In the genomic region with DNA sequence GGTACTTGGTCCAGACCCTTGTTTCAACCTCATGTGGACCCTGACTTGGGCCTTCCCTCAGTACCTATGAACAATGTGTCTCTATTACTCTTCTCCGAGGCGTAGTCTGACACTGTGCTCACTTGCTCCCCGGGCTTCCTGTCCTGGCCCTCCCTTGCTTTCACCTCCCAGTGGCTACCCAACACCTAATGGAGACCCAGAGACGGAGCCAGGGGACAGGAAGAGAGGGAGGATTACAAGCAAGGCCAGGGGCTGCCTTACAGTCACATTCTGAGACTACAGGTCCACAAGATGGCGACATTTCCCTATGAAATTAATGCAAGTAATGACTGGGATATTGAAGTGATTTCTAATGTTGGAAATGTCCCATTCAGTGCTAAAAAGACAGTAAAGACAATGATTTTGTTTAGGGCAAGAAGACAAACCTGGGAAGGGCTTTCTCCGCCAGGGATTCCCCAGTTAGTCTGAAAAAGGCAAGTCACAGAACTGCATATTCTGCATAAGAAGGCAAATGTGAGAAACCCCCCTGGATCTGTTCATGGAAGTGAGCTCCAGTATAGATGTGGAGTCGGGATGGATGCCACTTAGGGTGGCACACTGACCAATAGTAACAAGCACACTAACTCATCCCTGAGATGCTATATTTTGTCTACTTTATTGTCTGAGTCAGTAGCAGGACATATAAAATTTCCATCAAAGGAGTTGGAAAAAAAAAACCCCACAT, we compare ENCODE assay signal across 8 cellular contexts. TPM values are rescaled to one million over a fixed set of nuclear protein-coding genes. Genes with fewer than 3 reads are reported as not detected.
DNase-seq lines count a peak whose midpoint lies in the region; ATAC-seq, FAIRE-seq and TF ChIP-seq lines count a peak whose summit lies in the region.

No MANE protein-coding gene starts in this region.

- H2BK12ac ChIP-seq in H1 (ENCODE audit: low read depth, low read length): no peak overlapping the region; the same call in 1 of the 2 replicates

- peaks cover 2% of the 10 kb centered on the region for H3K27me3 ChIP-seq in DND-41 (ENCODE audit: insufficient read depth, low read length, poor library complexity)
- no peaks in the 10 kb centered on the region for H3K27me3 ChIP-seq in H1 (replicated peaks in 1 of 4; ENCODE audit: control insufficient read depth in 3 of 4, extremely low read depth in 1 of 4, insufficient read depth in 3 of 4, low read length in 3 of 4)

- no peak overlapping the region for H2AK5ac ChIP-seq in H1 (ENCODE audit: low read depth, low read length)

- H3K4me1 Mint-ChIP-seq in mesothelial cell of epicardium: no peaks in the 10 kb centered on the region

- H3K36me3 Mint-ChIP-seq in mesothelial cell of epicardium: peaks cover 4% of the 10 kb centered on the region

- peak; percentile 99 for ATAC-seq in DND-41 (ENCODE audit: insufficient read depth, low read depth)
- peak; percentile 91 for ATAC-seq in HG03108 (IDR thresholded peaks at IDR 0.05; ENCODE audit: unreplicated experiment)
- peak; percentile 88 for ATAC-seq in stimulated activated naive CD8-positive, alpha-beta T cell treated with anti-CD3 and anti-CD28 coated beads, Interleukin-15, Interleukin-2, amounts not matched to agents 100 U/mL and 50 U/mL, for 24 hours
- ATAC-seq in GM19455 (IDR thresholded peaks at IDR 0.05; ENCODE audit: unreplicated experiment): no peak

- TF ChIP-seq POLR2A in H1 (IDR thresholded peaks at IDR 0.05; ENCODE audit: control extremely low read depth in 1 of 2, low read depth in 2 of 2, low read length in 2 of 2): no peak

- CTCF ChIA-PET in H1 (lab: Charles Lee; ENCODE audit: partially characterized antibody): interaction anchor here (0.6 to 2.9 kb wide), 34 partner anchors 9 to 1354 kb away, joined by 3 to 13 read pairs (median 4); a partner anchor contains a TSS

- POLR2A ChIA-PET in H1 (lab: Charles Lee; ENCODE audit: partially characterized antibody): no interaction called here

- H3K56ac ChIP-seq in H1 (replicated peaks; ENCODE audit: insufficient read length, low read depth, low read length): no peak overlapping the region

- H3K14ac ChIP-seq in H1 (ENCODE audit: insufficient read length): no peak overlapping the region

- H3K4me3 ChIP-seq in DND-41 (ENCODE audit: low read depth in 1 of 2, low read length in 2 of 2) (no peak overlapping the region), H1 (ENCODE audit: extremely low read depth in 1 of 4, insufficient read depth in 2 of 4, low read depth in 3 of 4, low read length in 4 of 4) (no peak overlapping the region)

- H3K23ac ChIP-seq in H1 (ENCODE audit: insufficient read length): no peak overlapping the region

- H3K9me3 Mint-ChIP-seq in mesothelial cell of epicardium: peaks cover 18% of the 10 kb centered on the region

- H3K79me2 ChIP-seq in DND-41 (ENCODE audit: insufficient read depth, low read length) (no peaks in the 10 kb centered on the region), H1 (ENCODE audit: control insufficient read depth in 1 of 2, insufficient read depth in 2 of 2, low read length in 2 of 2) (no peaks in the 10 kb centered on the region)

- H3K36me3 ChIP-seq in DND-41 (ENCODE audit: insufficient read depth, low read length) (no peaks in the 10 kb centered on the region), H1 (ENCODE audit: control insufficient read depth in 2 of 4, insufficient read depth in 4 of 4, low read length in 3 of 4) (no peaks in the 10 kb centered on the region; a peak in 1 of 8 replicates)

- DNase-seq in DND-41: peak; percentile 67
- peak; percentile 75 for DNase-seq in NCI-H69 (lab: John Stamatoyannopoulos, UW)
- peak; percentile 36 for DNase-seq in activated CD4-positive, alpha-beta T cell treated with anti-CD3 and anti-CD28 coated beads, Interleukin-2, amount 50 U/mL, for 1 hour
- DNase-seq in H1 (ENCODE audit: low read depth in 1 of 2, low spot score in 2 of 2): peak in 1 of 2 experiments; percentile 64
- peak in 1 of 2 experiments; percentile 41 for DNase-seq in mesothelial cell of epicardium (ENCODE audit: low spot score in 2 of 2, unreplicated experiment in 2 of 2)
- DNase-seq in stimulated activated naive CD8-positive, alpha-beta T cell treated with anti-CD3 and anti-CD28 coated beads, Interleukin-15, Interleukin-2, amounts not matched to agents 100 U/mL and 50 U/mL, for 24 hours: peak; percentile 57

- H2AFZ ChIP-seq in DND-41 (ENCODE audit: low read depth, low read length) (peak overlapping the region; percentile 48), H1 (ENCODE audit: low read length) (peak overlapping the region; percentile 99)

- no peaks in the 10 kb centered on the region for H3K27me3 Mint-ChIP-seq in mesothelial cell of epicardium (ENCODE audit: low read depth)

- H2BK15ac ChIP-seq in H1 (ENCODE audit: low read length): no peak overlapping the region

- no peak overlapping the region for H3K4me3 Mint-ChIP-seq in mesothelial cell of epicardium

- peak overlapping the region; percentile 35; the same call in 1 of the 2 replicates for H2BK20ac ChIP-seq in H1 (ENCODE audit: low read length)

- 53% methylated on average over 7 of the region's 7 CpGs; no CpG with 5 or more reads in 1 of the 2 experiments for WGBS in H1 (ENCODE audit: extremely low coverage in 1 of 2, insufficient coverage in 1 of 2, insufficient read length in 1 of 2, insufficient replicate concordance in 2 of 2, low coverage in 1 of 2, low lambda C conversion rate in 2 of 2, missing lambda C conversion rate in 1 of 2), 2 experiments

- H4K5ac ChIP-seq in H1 (ENCODE audit: insufficient read length, low read depth, low read length): no peak overlapping the region

- no peak overlapping the region for H2BK5ac ChIP-seq in H1 (ENCODE audit: low read depth, low read length)

- H3K4me1 ChIP-seq in DND-41 (ENCODE audit: insufficient read depth, low read length) (no peaks in the 10 kb centered on the region), H1 (replicated peaks in 1 of 4; ENCODE audit: control insufficient read depth in 3 of 4, insufficient read depth in 4 of 4, low read length in 3 of 4) (peaks cover 0 to 3% (median 0%) of the 10 kb centered on the region in 4 experiments; a peak in 1 of 7 replicates)

- no peaks in the 10 kb centered on the region for H4K20me1 ChIP-seq in DND-41 (ENCODE audit: insufficient read depth, low read length)
- H4K20me1 ChIP-seq in H1 (replicated peaks in 1 of 2; ENCODE audit: control insufficient read depth in 1 of 2, insufficient read depth in 2 of 2, low read length in 2 of 2): no peaks in the 10 kb centered on the region

- H3K9ac ChIP-seq in DND-41 (ENCODE audit: low read depth, low read length): no peak overlapping the region
- H3K9ac ChIP-seq in H1 (replicated peaks in 1 of 4; ENCODE audit: extremely low read depth in 1 of 4, low read depth in 3 of 4, low read length in 3 of 4): no peak overlapping the region

- peak overlapping the region; percentile 49 for H4K91ac ChIP-seq in H1 (replicated peaks; ENCODE audit: insufficient read length, low read length)

- H3K4me2 ChIP-seq in DND-41 (ENCODE audit: insufficient read depth, low read length): no peak overlapping the region
- no peak overlapping the region for H3K4me2 ChIP-seq in H1 (ENCODE audit: insufficient read depth in 1 of 2, low read depth in 2 of 2, low read length in 2 of 2)

- H4K8ac ChIP-seq in H1 (ENCODE audit: extremely low read depth, insufficient read depth, low read length): no peak overlapping the region

- H3K9me3 ChIP-seq in DND-41 (ENCODE audit: insufficient read depth, low read length, severe bottlenecking) (peaks cover 2% of the 10 kb centered on the region), H1 (ENCODE audit: insufficient read depth in 2 of 2, low read depth in 1 of 2, low read length in 1 of 2) (peaks cover 4% of the 10 kb centered on the region in 2 experiments; a peak in 2 of 4 replicates)

- no peaks in the 10 kb centered on the region for H3K79me1 ChIP-seq in H1 (ENCODE audit: low read depth, low read length)

- no peak overlapping the region for H3K27ac Mint-ChIP-seq in mesothelial cell of epicardium

- FAIRE-seq in H1 (lab: Jason Lieb, UNC): peak; percentile 85

- no peaks in the 10 kb centered on the region for H3K23me2 ChIP-seq in H1 (ENCODE audit: low read depth, low read length)

- TF ChIP-seq RAD21 in H1 (IDR thresholded peaks at IDR 0.05 in 1 of 2, conservative IDR thresholded peaks at IDR 0.05 in 1 of 2; ENCODE audit: low read depth in 2 of 2, low read length in 2 of 2): peak; percentile 83 to 85

- no peak overlapping the region; the same call in 1 of the 2 replicates for H3K18ac ChIP-seq in H1 (ENCODE audit: extremely low read depth, low read length)

- peak; percentile 87 for TF ChIP-seq CTCF in DND-41 (IDR thresholded peaks at IDR 0.05; ENCODE audit: borderline replicate concordance, extremely low read depth, low read length, poor library complexity, severe bottlenecking)
- TF ChIP-seq CTCF in H1 (IDR thresholded peaks at IDR 0.05; ENCODE audit: control extremely low read depth in 1 of 3, insufficient read depth in 1 of 3, low read depth in 1 of 3, low read length in 3 of 3): peak; percentile 36 to 74 (median 67)
- peak; percentile 39 for TF ChIP-seq CTCF in mesothelial cell of epicardium (IDR thresholded peaks at IDR 0.05; ENCODE audit: unreplicated experiment)

- H2BK120ac ChIP-seq in H1 (replicated peaks; ENCODE audit: low read depth, low read length): peak overlapping the region; percentile 9

- no peak for TF ChIP-seq EP300 in H1 (IDR thresholded peaks at IDR 0.05; ENCODE audit: borderline replicate concordance in 1 of 2, low read depth in 2 of 2, low read length in 2 of 2)

- H3K4ac ChIP-seq in H1 (replicated peaks; ENCODE audit: insufficient read length, low read depth, low read length): no peak overlapping the region

- H3K27ac ChIP-seq in DND-41 (ENCODE audit: low read length): no peak overlapping the region
- no peak overlapping the region for H3K27ac ChIP-seq in H1 (ENCODE audit: low read depth, low read length)

TF ChIP-seq in H1, 55 proteins besides CTCF, POLR2A, EP300 and RAD21 (continues in another document):
- no peak for TF ChIP-seq EGR1 (IDR thresholded peaks at IDR 0.05; ENCODE audit: borderline replicate concordance, low read depth, low read length)

RNA-seq across cellular contexts. Expression of a gene that starts 44.0 kb away (rescaled TPM):
- total RNA-seq in H1 (2021; fragmentation: NEBNext Ultra II Directional; extraction: Animal tissue kit (Norgen Biotek cat#: 25700)): 20.5 and 21.0 TPM in 2 replicates
- 5.9 and 7.5 TPM in 2 replicates for polyA plus RNA-seq in H1 (2011; rRNA removed)
- polyA plus RNA-seq in H1 (2011; cell fraction: cytosol; rRNA removed): 7.7 TPM
- 6.5 TPM for polyA plus RNA-seq in H1 (2011; cell fraction: nucleus; rRNA removed)
- 8.0 to 12.5 TPM (median 9.3 TPM) in 4 replicates for polyA plus RNA-seq in H1 (2012, experiment 1 of 2)
- 1.4 TPM for polyA plus RNA-seq in H1 (2012, experiment 2 of 2)
- polyA plus RNA-seq in H1 (2013, experiment 1 of 2): 10.2 TPM
- polyA plus RNA-seq in H1 (2013, experiment 2 of 2): 9.3 TPM
- 17.3 and 22.3 TPM in 2 replicates for polyA minus RNA-seq in H1 (2011; rRNA and poly(A)+ RNA removed)
- 12.2 TPM for polyA minus RNA-seq in H1 (2011; cell fraction: cytosol; rRNA and poly(A)+ RNA removed)
- 14.7 TPM for polyA minus RNA-seq in H1 (2011; cell fraction: nucleus; rRNA and poly(A)+ RNA removed)
- 8.0 to 9.4 TPM (median 9.1 TPM) in 3 replicates for total RNA-seq in mesothelial cell of epicardium
